ENCODE assay signal across 1 cellular context in the genomic region with DNA sequence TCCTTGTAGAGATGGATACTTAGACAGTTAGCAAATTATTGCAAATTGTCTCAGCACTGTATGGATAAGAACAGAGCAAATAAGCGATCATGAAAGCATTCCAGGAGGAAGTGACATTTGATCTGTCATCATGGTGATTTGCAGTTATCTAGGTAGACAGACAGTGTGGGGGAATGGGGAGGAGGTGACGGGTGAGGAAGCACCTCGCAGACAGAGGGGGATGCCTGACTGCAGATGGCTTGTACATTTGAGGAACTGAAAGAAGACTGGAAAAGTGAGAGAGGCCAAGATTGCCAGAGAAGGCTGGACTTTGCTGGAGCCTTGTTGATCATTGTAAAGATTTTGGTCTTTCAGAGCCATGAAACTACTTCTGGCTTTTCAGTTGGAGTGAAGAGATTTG.
TF ChIP-seq lines count a peak whose summit lies in the region.

No MANE protein-coding gene starts in this region.

TF ChIP-seq in GM23338, 12 proteins besides CTCF, POLR2A, EP300 and RAD21 (continued from another document):
- TF ChIP-seq, protein P1, sequence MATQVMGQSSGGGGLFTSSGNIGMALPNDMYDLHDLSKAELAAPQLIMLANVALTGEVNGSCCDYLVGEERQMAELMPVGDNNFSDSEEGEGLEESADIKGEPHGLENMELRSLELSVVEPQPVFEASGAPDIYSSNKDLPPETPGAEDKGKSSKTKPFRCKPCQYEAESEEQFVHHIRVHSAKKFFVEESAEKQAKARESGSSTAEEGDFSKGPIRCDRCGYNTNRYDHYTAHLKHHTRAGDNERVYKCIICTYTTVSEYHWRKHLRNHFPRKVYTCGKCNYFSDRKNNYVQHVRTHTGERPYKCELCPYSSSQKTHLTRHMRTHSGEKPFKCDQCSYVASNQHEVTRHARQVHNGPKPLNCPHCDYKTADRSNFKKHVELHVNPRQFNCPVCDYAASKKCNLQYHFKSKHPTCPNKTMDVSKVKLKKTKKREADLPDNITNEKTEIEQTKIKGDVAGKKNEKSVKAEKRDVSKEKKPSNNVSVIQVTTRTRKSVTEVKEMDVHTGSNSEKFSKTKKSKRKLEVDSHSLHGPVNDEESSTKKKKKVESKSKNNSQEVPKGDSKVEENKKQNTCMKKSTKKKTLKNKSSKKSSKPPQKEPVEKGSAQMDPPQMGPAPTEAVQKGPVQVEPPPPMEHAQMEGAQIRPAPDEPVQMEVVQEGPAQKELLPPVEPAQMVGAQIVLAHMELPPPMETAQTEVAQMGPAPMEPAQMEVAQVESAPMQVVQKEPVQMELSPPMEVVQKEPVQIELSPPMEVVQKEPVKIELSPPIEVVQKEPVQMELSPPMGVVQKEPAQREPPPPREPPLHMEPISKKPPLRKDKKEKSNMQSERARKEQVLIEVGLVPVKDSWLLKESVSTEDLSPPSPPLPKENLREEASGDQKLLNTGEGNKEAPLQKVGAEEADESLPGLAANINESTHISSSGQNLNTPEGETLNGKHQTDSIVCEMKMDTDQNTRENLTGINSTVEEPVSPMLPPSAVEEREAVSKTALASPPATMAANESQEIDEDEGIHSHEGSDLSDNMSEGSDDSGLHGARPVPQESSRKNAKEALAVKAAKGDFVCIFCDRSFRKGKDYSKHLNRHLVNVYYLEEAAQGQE (IDR thresholded peaks at IDR 0.05; ENCODE audit: unreplicated experiment), result no peak
- TF ChIP-seq, protein P2, sequence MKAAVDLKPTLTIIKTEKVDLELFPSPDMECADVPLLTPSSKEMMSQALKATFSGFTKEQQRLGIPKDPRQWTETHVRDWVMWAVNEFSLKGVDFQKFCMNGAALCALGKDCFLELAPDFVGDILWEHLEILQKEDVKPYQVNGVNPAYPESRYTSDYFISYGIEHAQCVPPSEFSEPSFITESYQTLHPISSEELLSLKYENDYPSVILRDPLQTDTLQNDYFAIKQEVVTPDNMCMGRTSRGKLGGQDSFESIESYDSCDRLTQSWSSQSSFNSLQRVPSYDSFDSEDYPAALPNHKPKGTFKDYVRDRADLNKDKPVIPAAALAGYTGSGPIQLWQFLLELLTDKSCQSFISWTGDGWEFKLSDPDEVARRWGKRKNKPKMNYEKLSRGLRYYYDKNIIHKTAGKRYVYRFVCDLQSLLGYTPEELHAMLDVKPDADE (IDR thresholded peaks at IDR 0.05), result no peak
- TF ChIP-seq NANOG (IDR thresholded peaks at IDR 0.05; ENCODE audit: borderline replicate concordance) (no peak), STAT1 (IDR thresholded peaks at IDR 0.05; ENCODE audit: unreplicated experiment) (no peak), POLR2AphosphoS5 (IDR thresholded peaks at IDR 0.05; ENCODE audit: low read depth) (no peak), EZH2phosphoT487 (IDR thresholded peaks at IDR 0.05; ENCODE audit: unreplicated experiment) (no peak), ZNF462 (CRISPR knock-in tag; IDR thresholded peaks at IDR 0.05) (no peak), ZNF114 (CRISPR knock-in tag; IDR thresholded peaks at IDR 0.05) (no peak), CREB1 (CRISPR knock-in tag; IDR thresholded peaks at IDR 0.05; ENCODE audit: low read depth) (no peak), JUNB (IDR thresholded peaks at IDR 0.05; ENCODE audit: unreplicated experiment) (no peak)
